In genomic region chr3:141430326-141430725, GRCh38 we compare ENCODE assay signal across 1 cellular context.
TF ChIP-seq lines count a peak whose summit lies in the region.

No MANE protein-coding gene starts in this region.

TF ChIP-seq in IMR-90, 13 proteins besides CTCF, POLR2A, EP300 and RAD21:
- TF ChIP-seq MXI1 (IDR thresholded peaks at IDR 0.05; ENCODE audit: borderline replicate concordance, low read depth, low read length) = no peak
- TF ChIP-seq USF2 (IDR thresholded peaks at IDR 0.05; ENCODE audit: low read depth, low read length) = no peak
- no peak for TF ChIP-seq CHD1 (IDR thresholded peaks at IDR 0.05; ENCODE audit: low read depth, low read length)
- no peak for TF ChIP-seq FOS (IDR thresholded peaks at IDR 0.05; ENCODE audit: low read depth, low read length)
- TF ChIP-seq MAZ (IDR thresholded peaks at IDR 0.05; ENCODE audit: borderline replicate concordance, low read depth, low read length) = no peak
- no peak for TF ChIP-seq MAFK (IDR thresholded peaks at IDR 0.05; ENCODE audit: low read depth, low read length)
- no peak for TF ChIP-seq RCOR1 (IDR thresholded peaks at IDR 0.05; ENCODE audit: insufficient replicate concordance, low read length)
- TF ChIP-seq NFE2L2 (IDR thresholded peaks at IDR 0.05; ENCODE audit: low read depth, low read length) = no peak
- no peak for TF ChIP-seq BHLHE40 (IDR thresholded peaks at IDR 0.05; ENCODE audit: low read depth, low read length)
- TF ChIP-seq CEBPB (IDR thresholded peaks at IDR 0.05; ENCODE audit: low read depth, low read length) = no peak
- no peak for TF ChIP-seq RFX5 (IDR thresholded peaks at IDR 0.05; ENCODE audit: low read depth, low read length)
- TF ChIP-seq ELK1 (IDR thresholded peaks at IDR 0.05; ENCODE audit: borderline replicate concordance, low read depth, low read length) = no peak
- no peak for TF ChIP-seq SMC3 (IDR thresholded peaks at IDR 0.05; ENCODE audit: low read depth, low read length)
